ENCODE assay signal across 8 cellular contexts in the genomic region with DNA sequence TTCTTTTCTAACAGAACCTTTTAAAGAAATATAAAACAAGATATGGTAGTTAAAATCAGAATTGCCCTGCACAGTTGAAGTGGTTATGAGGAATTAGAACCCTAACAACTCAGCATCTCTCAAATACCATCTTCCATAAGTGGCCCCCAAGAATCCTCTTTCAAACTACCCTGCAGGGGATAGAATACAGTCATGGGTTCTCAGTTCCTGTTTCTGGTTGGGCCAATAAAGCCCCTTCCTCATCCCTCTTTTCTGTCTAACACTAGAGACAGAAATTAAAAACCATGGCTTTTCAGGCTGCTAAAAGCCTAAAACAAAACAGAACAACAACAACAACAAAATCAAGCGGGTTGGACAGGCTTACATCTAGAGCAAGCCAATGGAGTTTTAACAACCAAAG. TPM values are rescaled to one million over a fixed set of nuclear protein-coding genes. Genes with fewer than 3 reads are reported as not detected.
DNase-seq lines count a peak whose midpoint lies in the region; ATAC-seq and TF ChIP-seq lines count a peak whose summit lies in the region.

No MANE protein-coding gene starts in this region.

- peak overlapping the region; percentile 30; the same call in 1 of the 2 replicates for H3K9ac ChIP-seq in iPS-20b (ENCODE audit: low read depth, low read length)

- peaks cover 2% of the 10 kb centered on the region for H3K27me3 Mint-ChIP-seq in activated CD8-positive, alpha-beta T cell treated with anti-CD3 and anti-CD28 coated beads, Interleukin-2, amount 10 ng/mL, durations not matched to agents 7 days and 5 days (ENCODE audit: low read depth)

- no peak overlapping the region for H3K4me3 ChIP-seq in A673 (ENCODE audit: low read depth, low read length, poor library complexity, severe bottlenecking)
- 0 out of 2 replicates have a peak overlapping the region, but pooled peaks have one; percentile 31 for H3K4me3 ChIP-seq in iPS-20b (ENCODE audit: low read length)

- BruUV-seq in A673 (replicated peaks; lab: Mats Ljungman, UMichigan): no TSS peak

- H3K27ac ChIP-seq in A673 (ENCODE audit: low read depth, low read length, poor library complexity, severe bottlenecking): peak overlapping the region; percentile 87
- no peak overlapping the region for H3K27ac ChIP-seq in iPS-20b (ENCODE audit: low read length)

- H3K9me3 Mint-ChIP-seq in activated CD8-positive, alpha-beta T cell treated with anti-CD3 and anti-CD28 coated beads, Interleukin-2, amount 10 ng/mL, durations not matched to agents 7 days and 5 days (ENCODE audit: insufficient read depth): no peaks in the 10 kb centered on the region

- no peak for TF ChIP-seq CTCF in A673 (conservative IDR thresholded peaks at IDR 0.05; ENCODE audit: low read depth, low read length)

- H3K36me3 ChIP-seq in A673 (ENCODE audit: insufficient read depth, low read length, poor library complexity, severe bottlenecking): no peaks in the 10 kb centered on the region
- H3K36me3 ChIP-seq in iPS-20b (ENCODE audit: insufficient read depth, low read depth, low read length): 0 out of 2 replicates have a peak, but pooled peaks cover 3% of the 10 kb centered on the region

- CTCF ChIA-PET in A673 (lab: Charles Lee): no interaction called here
- CTCF ChIA-PET in activated CD8-positive, alpha-beta T cell treated with anti-CD3 and anti-CD28 coated beads, Interleukin-2, amount 10 ng/mL, durations not matched to agents 7 days and 5 days (lab: Charles Lee): no interaction called here

- H3K4me1 ChIP-seq in A673 (ENCODE audit: insufficient read depth, low read length, poor library complexity, severe bottlenecking) (peaks cover 53% of the 10 kb centered on the region), iPS-20b (ENCODE audit: insufficient read depth, low read length) (peaks cover 25% of the 10 kb centered on the region; the same call in 1 of the 2 replicates)

- intact Hi-C loops in A673 (cut with micrococcal nuclease; ENCODE audit: unreplicated experiment): no loop called here

- H3K27me3 ChIP-seq in A673 (replicated peaks; ENCODE audit: insufficient read depth, low read depth, low read length, poor library complexity) (no peaks in the 10 kb centered on the region), iPS-20b (ENCODE audit: insufficient read depth, low read length) (no peaks in the 10 kb centered on the region)

- POLR2A ChIA-PET in A673 (lab: Charles Lee; ENCODE audit: low non-redundant PET): no interaction called here
- POLR2A ChIA-PET in activated CD8-positive, alpha-beta T cell treated with anti-CD3 and anti-CD28 coated beads, Interleukin-2, amount 10 ng/mL, durations not matched to agents 7 days and 5 days (lab: Charles Lee): no interaction called here

- DNase-seq in A673 (ENCODE audit: low spot score) (no peak), medulla oblongata (ENCODE audit: extremely low spot score) (no peak)
- no peak for DNase-seq in activated CD8-positive, alpha-beta T cell treated with anti-CD3 and anti-CD28 coated beads, Interleukin-2, amount 10 ng/mL, durations not matched to agents 7 days and 5 days

- no peaks in the 10 kb centered on the region for H3K36me3 Mint-ChIP-seq in activated CD8-positive, alpha-beta T cell treated with anti-CD3 and anti-CD28 coated beads, Interleukin-2, amount 10 ng/mL, durations not matched to agents 7 days and 5 days (ENCODE audit: low read depth)

- ATAC-seq in GM21360 (IDR thresholded peaks at IDR 0.05; ENCODE audit: unreplicated experiment) (peak; percentile 19), HG03521 (IDR thresholded peaks at IDR 0.05; ENCODE audit: unreplicated experiment) (peak; percentile 13), HG03196 (IDR thresholded peaks at IDR 0.05; ENCODE audit: unreplicated experiment) (no peak), esophagus mucosa (no peak)
- no peak for ATAC-seq in activated CD8-positive, alpha-beta T cell treated with anti-CD3 and anti-CD28 coated beads, Interleukin-2, amount 10 ng/mL, durations not matched to agents 7 days and 5 days

- no peaks in the 10 kb centered on the region for H3K4me1 Mint-ChIP-seq in activated CD8-positive, alpha-beta T cell treated with anti-CD3 and anti-CD28 coated beads, Interleukin-2, amount 10 ng/mL, durations not matched to agents 7 days and 5 days (ENCODE audit: low read depth)

- H3K27ac Mint-ChIP-seq in activated CD8-positive, alpha-beta T cell treated with anti-CD3 and anti-CD28 coated beads, Interleukin-2, amount 10 ng/mL, durations not matched to agents 7 days and 5 days: no peak overlapping the region

- H3K4me3 Mint-ChIP-seq in activated CD8-positive, alpha-beta T cell treated with anti-CD3 and anti-CD28 coated beads, Interleukin-2, amount 10 ng/mL, durations not matched to agents 7 days and 5 days: no peak overlapping the region

- H3K9me3 ChIP-seq in A673 (ENCODE audit: low read depth, low read length, poor library complexity, severe bottlenecking): no peaks in the 10 kb centered on the region
- H3K9me3 ChIP-seq in iPS-20b (ENCODE audit: insufficient read depth, low read depth, low read length): no peaks in the 10 kb centered on the region

RNA-seq across cellular contexts. Expression of a gene that starts 6.7 kb away (rescaled TPM):
- total RNA-seq in A673 (2021) (3.5 and 4.0 TPM in 2 replicates), esophagus mucosa (0.80 TPM)
- total RNA-seq in activated CD8-positive, alpha-beta T cell treated with anti-CD3 and anti-CD28 coated beads, Interleukin-2, amount 10 ng/mL, durations not matched to agents 7 days and 5 days: not detected

Comparison
In these comparisons a context has a peak if more than half of its experiments do, and no peak if none do; other contexts are left out.
1. ATAC-seq: peak in GM21360 (single experiment) and HG03521 (single experiment); none in HG03196 (single experiment), activated CD8-positive, alpha-beta T cell treated with anti-CD3 and anti-CD28 coated beads, Interleukin-2, amount 10 ng/mL, durations not matched to agents 7 days and 5 days (single experiment) and esophagus mucosa (single experiment).